ENCODE assay signal across 30 cellular contexts in genomic region chr1:60849401-60849800, GRCh38.
"Had no signal": no experiment of that assay in that cellular context is flagged by ENCODE, and none has a peak within 500 bp of the region (broad histone marks: within the 10 kb centered on the region; RNA-seq: fewer than 3 reads in every experiment).

No MANE protein-coding gene starts in this region.

- H3K27me3 ChIP-seq: colonic mucosa, esophagus squamous epithelium, left lung, neutrophil, right lobe of liver, tibial nerve, upper lobe of right lung, uterus had no signal

- H3K4me3 ChIP-seq: colonic mucosa, esophagus squamous epithelium, left lung, mucosa of descending colon, right lobe of liver, thoracic aorta, tibial nerve, upper lobe of right lung, uterus had no signal

- ATAC-seq: left cardiac atrium; left lung; mucosa of descending colon; natural killer cell treated with Interleukin-12 subunit alpha and Interleukin-12 subunit beta and Interleukin-15 and Interleukin-18, amount 100 ng/mL, for 72 hours; stimulated activated naive B cell treated with anti-CD40 and anti-IgM and Interleukin-4, amounts not matched to agents 10 μg/mL and 1 μg/mL and 100 μg/mL, for 72 hours; upper lobe of right lung had no signal

- H3K9me3 Mint-ChIP-seq: natural killer cell treated with Interleukin-12 subunit alpha and Interleukin-12 subunit beta and Interleukin-15 and Interleukin-18, amount 100 ng/mL, for 72 hours; stimulated activated naive CD8-positive, alpha-beta T cell treated with anti-CD3 and anti-CD28 coated beads, Interleukin-15, Interleukin-2, amounts not matched to agents 100 ng/mL and 50 ng/mL, for 24 hours had no signal

- DNase-seq: colonic mucosa; dermis blood vessel endothelial cell; effector memory CD4-positive, alpha-beta T cell; erythroblast; esophagus squamous epithelium; foreskin melanocyte; glutamatergic neuron; hypothalamus; left cardiac atrium; left lung; mesenchymal stem cell; mucosa of descending colon; naive B cell; right lobe of liver; small intestine; stimulated activated CD4-positive, alpha-beta T cell treated with anti-CD3 and anti-CD28 coated beads, Interleukin-15, amount 100 ng/mL, for 24 hours; stimulated activated CD4-positive, alpha-beta T cell treated with anti-CD3 and anti-CD28 coated beads, Interleukin-2, amount 100 ng/mL, for 48 hours; stimulated activated naive B cell treated with anti-CD40 and anti-IgM and Interleukin-4, amounts not matched to agents 10 μg/mL and 1 μg/mL and 100 μg/mL, for 72 hours; upper lobe of right lung; uterus had no signal

- H2AFZ ChIP-seq: parathyroid adenoma had no signal

- H3K36me3 ChIP-seq: colonic mucosa, esophagus squamous epithelium, left lung, neutrophil, right lobe of liver, thoracic aorta, tibial nerve, upper lobe of right lung, uterus had no signal

- H3K4me3 Mint-ChIP-seq: mesothelial cell of epicardium; naive B cell; natural killer cell treated with Interleukin-12 subunit alpha and Interleukin-12 subunit beta and Interleukin-15 and Interleukin-18, amount 100 ng/mL, for 72 hours; neural crest cell; stimulated activated naive B cell treated with anti-CD40 and anti-IgM and Interleukin-4, amounts not matched to agents 10 μg/mL and 1 μg/mL and 100 μg/mL, for 72 hours; stimulated activated naive CD8-positive, alpha-beta T cell treated with anti-CD3 and anti-CD28 coated beads, Interleukin-15, Interleukin-2, amounts not matched to agents 100 ng/mL and 50 ng/mL, for 24 hours had no signal

- H3K9ac ChIP-seq: parathyroid adenoma had no signal

- H3K36me3 Mint-ChIP-seq: naive B cell; stimulated activated naive B cell treated with anti-CD40 and anti-IgM and Interleukin-4, amounts not matched to agents 10 μg/mL and 1 μg/mL and 100 μg/mL, for 72 hours had no signal

- FAIRE-seq: endometrium had no signal

- H3K9me3 ChIP-seq: colonic mucosa, left lung, mucosa of descending colon, neutrophil, right lobe of liver, upper lobe of right lung, uterus had no signal

- H3K27ac Mint-ChIP-seq: naive B cell; natural killer cell treated with Interleukin-12 subunit alpha and Interleukin-12 subunit beta and Interleukin-15 and Interleukin-18, amount 100 ng/mL, for 72 hours; progenitor cell of endocrine pancreas; stimulated activated naive B cell treated with anti-CD40 and anti-IgM and Interleukin-4, amounts not matched to agents 10 μg/mL and 1 μg/mL and 100 μg/mL, for 72 hours; stimulated activated naive CD8-positive, alpha-beta T cell treated with anti-CD3 and anti-CD28 coated beads, Interleukin-15, Interleukin-2, amounts not matched to agents 100 ng/mL and 50 ng/mL, for 24 hours had no signal

- H3K4me1 Mint-ChIP-seq: naive B cell; stimulated activated naive B cell treated with anti-CD40 and anti-IgM and Interleukin-4, amounts not matched to agents 10 μg/mL and 1 μg/mL and 100 μg/mL, for 72 hours had no signal

- H3K79me2 ChIP-seq: parathyroid adenoma had no signal

- H3K4me1 ChIP-seq: colonic mucosa, esophagus squamous epithelium, left lung, parathyroid adenoma, right lobe of liver, tibial nerve, upper lobe of right lung, uterus had no signal

- H3K27me3 Mint-ChIP-seq: stimulated activated naive B cell treated with anti-CD40 and anti-IgM and Interleukin-4, amounts not matched to agents 10 μg/mL and 1 μg/mL and 100 μg/mL, for 72 hours had no signal

- H3K27ac ChIP-seq: colonic mucosa, esophagus squamous epithelium, left lung, neutrophil, parathyroid adenoma, right lobe of liver, thoracic aorta, tibial nerve, upper lobe of right lung, uterus had no signal
